ENCODE assay signal across 8 cellular contexts in the genomic region with DNA sequence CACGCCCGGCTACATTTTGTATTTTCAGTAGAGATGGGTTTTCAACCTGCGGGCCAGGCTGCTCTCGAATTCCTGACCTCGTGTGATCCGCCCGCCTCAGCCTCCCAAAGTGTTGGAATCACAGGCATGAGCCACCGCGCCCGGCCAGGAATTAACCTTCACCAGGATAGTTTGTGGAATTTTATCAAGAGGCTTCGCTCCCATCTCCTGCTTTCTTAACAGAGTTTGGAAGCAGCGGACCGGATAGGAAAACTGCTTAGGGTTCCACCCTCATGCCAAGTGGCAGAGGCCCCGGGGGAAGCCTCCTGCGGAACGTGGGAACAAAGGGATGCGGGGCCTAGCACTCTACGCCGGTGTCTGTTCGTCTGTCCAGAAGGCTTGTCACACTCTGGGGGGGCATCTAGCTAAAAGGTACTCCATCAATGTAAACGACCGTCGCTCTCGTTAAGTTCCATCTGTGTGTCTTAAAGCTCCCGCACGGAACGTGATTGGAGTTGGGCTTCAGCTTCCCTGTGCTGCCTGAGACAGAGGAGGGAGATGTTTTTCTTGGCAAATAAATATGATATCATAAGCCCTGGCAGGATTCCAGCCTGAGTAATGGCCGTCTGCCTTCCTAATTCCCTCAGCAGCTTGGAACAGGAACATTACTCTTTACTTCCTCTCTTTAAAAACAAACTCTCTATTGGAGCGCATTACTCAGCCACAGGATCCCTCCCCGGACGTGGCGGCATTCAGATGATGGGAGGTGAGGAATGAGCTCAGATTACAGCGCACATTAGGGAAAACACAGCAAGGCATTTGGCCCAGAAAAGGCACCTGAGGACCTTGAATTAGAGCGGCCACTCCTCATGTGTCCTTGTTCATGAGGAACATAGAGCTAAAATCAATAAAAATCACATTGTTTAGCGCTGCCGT.
DNase-seq lines count a peak whose midpoint lies in the region; ATAC-seq and TF ChIP-seq lines count a peak whose summit lies in the region.

No MANE protein-coding gene starts in this region.

- H3K9ac ChIP-seq in Karpas-422 (ENCODE audit: low read length), result no peak overlapping the region

- H3K4me3 ChIP-seq in H7 (ENCODE audit: insufficient read depth, low read depth, low read length), result no peak overlapping the region
- no peak overlapping the region for H3K4me3 ChIP-seq in Karpas-422 (ENCODE audit: low read length)

- H3K27me3 Mint-ChIP-seq in mesothelial cell of epicardium (ENCODE audit: low read depth), result peaks cover 36% of the 10 kb centered on the region
- no peaks in the 10 kb centered on the region for H3K27me3 Mint-ChIP-seq in activated T-cell treated with anti-CD3 and anti-CD28 coated beads, Interleukin-2, amount 50 U/mL, for 24 hours

- no peak for TF ChIP-seq CTCF in mesothelial cell of epicardium (IDR thresholded peaks at IDR 0.05; ENCODE audit: unreplicated experiment)

- no peak overlapping the region for H3K4me3 Mint-ChIP-seq in mesothelial cell of epicardium
- no peak overlapping the region for H3K4me3 Mint-ChIP-seq in activated T-cell treated with anti-CD3 and anti-CD28 coated beads, Interleukin-2, amount 50 U/mL, for 24 hours

- no peak overlapping the region for H2AFZ ChIP-seq in Karpas-422 (ENCODE audit: low read length)

- H3K9me3 Mint-ChIP-seq in mesothelial cell of epicardium, result no peaks in the 10 kb centered on the region
- no peaks in the 10 kb centered on the region for H3K9me3 Mint-ChIP-seq in activated T-cell treated with anti-CD3 and anti-CD28 coated beads, Interleukin-2, amount 50 U/mL, for 24 hours

- no peaks in the 10 kb centered on the region for H3K79me2 ChIP-seq in Karpas-422 (ENCODE audit: low read length)

- no peaks in the 10 kb centered on the region for H4K20me1 ChIP-seq in Karpas-422 (ENCODE audit: insufficient read depth, low read depth, low read length)

- H3K4me2 ChIP-seq in Karpas-422 (ENCODE audit: low read depth, low read length, poor library complexity, severe bottlenecking), result no peak overlapping the region

- no peak overlapping the region for H3K27ac ChIP-seq in Karpas-422 (ENCODE audit: low read length)

- peaks cover 17% of the 10 kb centered on the region for H3K4me1 Mint-ChIP-seq in mesothelial cell of epicardium
- H3K4me1 Mint-ChIP-seq in activated T-cell treated with anti-CD3 and anti-CD28 coated beads, Interleukin-2, amount 50 U/mL, for 24 hours (ENCODE audit: low read depth), result no peaks in the 10 kb centered on the region

- H3K27me3 ChIP-seq in H7 (ENCODE audit: control insufficient read depth, insufficient read depth, low read length) (no peaks in the 10 kb centered on the region), Karpas-422 (ENCODE audit: low read length) (no peaks in the 10 kb centered on the region)

- H3K27ac Mint-ChIP-seq in mesothelial cell of epicardium, result no peak overlapping the region
- H3K27ac Mint-ChIP-seq in activated T-cell treated with anti-CD3 and anti-CD28 coated beads, Interleukin-2, amount 50 U/mL, for 24 hours, result no peak overlapping the region

- no peaks in the 10 kb centered on the region for H3K9me3 ChIP-seq in Karpas-422 (ENCODE audit: low read length)

- DNase-seq in H7 (peak; percentile 83), NCI-H510A treated with DMSO at 0.1 percent for 48 hours (lab: John Stamatoyannopoulos, UW) (peak; percentile 90), dedifferentiated amniotic fluid mesenchymal stem cell (ENCODE audit: extremely low spot score) (peak; percentile 89), mesothelial cell of epicardium (ENCODE audit: low spot score in 2 of 2, unreplicated experiment in 2 of 2) (peak; percentile 46 to 77), Karpas-422 (no peak)
- DNase-seq in stimulated activated naive CD4-positive, alpha-beta T cell treated with Interleukin-2 at 50 U/mL for 16 hours (lab: John Stamatoyannopoulos, UW), result no peak
- no peak for DNase-seq in activated T-cell treated with anti-CD3 and anti-CD28 coated beads, Interleukin-2, amount 50 U/mL, for 24 hours

- H3K36me3 ChIP-seq in H7 (replicated peaks; ENCODE audit: control insufficient read depth, insufficient read depth, low read length), result no peaks in the 10 kb centered on the region
- H3K36me3 ChIP-seq in Karpas-422 (ENCODE audit: insufficient read depth, low read length), result no peaks in the 10 kb centered on the region

- H3K9me2 ChIP-seq in Karpas-422 (replicated peaks; ENCODE audit: insufficient read depth, low read length), result no peaks in the 10 kb centered on the region

- no peak for ATAC-seq in HG02642 (IDR thresholded peaks at IDR 0.05; ENCODE audit: poor library complexity, unreplicated experiment)

- H3K36me3 Mint-ChIP-seq in mesothelial cell of epicardium, result no peaks in the 10 kb centered on the region
- H3K36me3 Mint-ChIP-seq in activated T-cell treated with anti-CD3 and anti-CD28 coated beads, Interleukin-2, amount 50 U/mL, for 24 hours (ENCODE audit: low read depth), result no peaks in the 10 kb centered on the region

- no peaks in the 10 kb centered on the region for H3K4me1 ChIP-seq in Karpas-422 (ENCODE audit: low read length)

Comparison
In these comparisons a context has a peak if more than half of its experiments do, and no peak if none do; other contexts are left out.
1. DNase-seq: peak in H7 (single experiment), NCI-H510A treated with DMSO at 0.1 percent for 48 hours (single experiment), dedifferentiated amniotic fluid mesenchymal stem cell (single experiment) and mesothelial cell of epicardium (2 of 2); none in Karpas-422 (single experiment), stimulated activated naive CD4-positive, alpha-beta T cell treated with Interleukin-2 at 50 U/mL for 16 hours (single experiment) and activated T-cell treated with anti-CD3 and anti-CD28 coated beads, Interleukin-2, amount 50 U/mL, for 24 hours (single experiment).